2 cellular contexts compared by ENCODE assay signal in genomic region chr7:76575919-76576657, GRCh38. TPM values are rescaled to one million over a fixed set of nuclear protein-coding genes. Genes with fewer than 3 reads are reported as not detected.
"Had no signal": no experiment of that assay in that cellular context is flagged by ENCODE, and none has a peak within 500 bp of the region (broad histone marks: within the 10 kb centered on the region; RNA-seq: fewer than 3 reads in every experiment).

No MANE protein-coding gene starts in this region.

RNA-seq across cellular contexts. Expression of gene SPDYE16, which starts 33.0 kb away (rescaled TPM):
- total RNA-seq: cardiac septum had no signal
- polyA plus RNA-seq: mammary epithelial cell had no signal
